1 cellular context compared by ENCODE assay signal in the genomic region with DNA sequence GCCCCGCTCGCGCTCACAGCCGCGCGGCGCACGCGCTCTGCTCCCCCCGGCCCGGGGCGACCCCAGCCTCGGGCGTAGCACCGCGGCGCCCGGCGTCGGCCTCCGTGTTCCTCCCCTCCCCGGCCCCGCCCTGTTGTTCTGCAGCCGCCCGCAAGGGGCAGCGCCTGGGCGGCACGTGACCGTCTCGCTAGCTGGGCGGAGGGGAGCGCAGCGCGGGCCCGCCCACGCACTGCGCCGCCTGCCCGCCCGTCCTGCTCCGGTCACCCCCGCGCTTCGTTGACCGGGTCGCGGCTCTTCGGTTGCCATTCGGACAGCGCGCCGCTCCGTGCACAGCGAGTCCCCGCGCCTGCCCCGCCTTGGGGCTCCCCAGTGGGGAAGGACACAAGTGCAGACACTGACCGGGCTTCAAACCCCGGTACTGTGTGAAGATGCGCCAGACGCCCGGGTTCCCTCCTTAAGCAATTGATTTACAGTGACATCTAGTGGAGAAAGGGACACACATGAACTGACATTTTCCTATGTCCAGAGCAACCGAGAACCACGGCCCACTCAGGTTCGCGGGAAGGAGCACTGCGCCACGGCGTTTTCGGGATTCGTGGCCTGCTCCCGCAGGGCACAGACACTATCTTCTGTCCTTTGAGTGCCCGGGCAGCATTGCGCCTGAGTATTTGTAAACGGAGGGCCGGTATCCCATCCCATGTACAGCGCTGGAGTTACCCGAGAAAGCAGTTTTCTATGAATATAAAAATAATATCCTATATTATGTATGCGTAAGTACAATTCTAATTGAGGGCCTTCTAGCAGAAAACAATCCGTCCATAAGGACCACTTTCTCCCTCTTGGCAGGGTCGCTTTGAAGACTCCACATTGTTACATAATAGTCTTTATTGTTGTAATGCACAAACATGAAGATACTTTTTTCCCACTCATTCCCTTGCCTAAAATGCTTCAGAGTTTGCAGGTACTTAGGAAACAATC.
TF ChIP-seq lines count a peak whose summit lies in the region.

No MANE protein-coding gene starts in this region.

TF ChIP-seq in K562, 482 proteins besides CTCF, POLR2A, EP300 and RAD21 (continued from another document and continues in another):
- peak; percentile 67; the same call in 1 of the 2 replicates for TF ChIP-seq AFF4 (CRISPR knock-in tag; IDR thresholded peaks at IDR 0.05)
- TF ChIP-seq MECOM (CRISPR knock-in tag; IDR thresholded peaks at IDR 0.05) = peak; percentile 96
- TF ChIP-seq FIP1L1 (IDR thresholded peaks at IDR 0.05; ENCODE audit: low read depth, low read length, poor library complexity, severe bottlenecking) = peak; percentile 74
- TF ChIP-seq MBD2 (IDR thresholded peaks at IDR 0.05; ENCODE audit: borderline replicate concordance, low read depth) = peak; percentile 18; the same call in 1 of the 2 replicates
- TF ChIP-seq ZNF174 (CRISPR knock-in tag; IDR thresholded peaks at IDR 0.05) = no peak
- TF ChIP-seq, protein P1, sequence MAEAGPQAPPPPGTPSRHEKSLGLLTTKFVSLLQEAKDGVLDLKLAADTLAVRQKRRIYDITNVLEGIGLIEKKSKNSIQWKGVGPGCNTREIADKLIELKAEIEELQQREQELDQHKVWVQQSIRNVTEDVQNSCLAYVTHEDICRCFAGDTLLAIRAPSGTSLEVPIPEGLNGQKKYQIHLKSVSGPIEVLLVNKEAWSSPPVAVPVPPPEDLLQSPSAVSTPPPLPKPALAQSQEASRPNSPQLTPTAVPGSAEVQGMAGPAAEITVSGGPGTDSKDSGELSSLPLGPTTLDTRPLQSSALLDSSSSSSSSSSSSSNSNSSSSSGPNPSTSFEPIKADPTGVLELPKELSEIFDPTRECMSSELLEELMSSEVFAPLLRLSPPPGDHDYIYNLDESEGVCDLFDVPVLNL (CRISPR knock-in tag; IDR thresholded peaks at IDR 0.05; ENCODE audit: low read depth) = peak; percentile 54; the same call in 1 of the 2 replicates
- peak; percentile 45 to 55; a peak in 1 of 4 replicates for TF ChIP-seq TEAD1 (CRISPR knock-in tag; IDR thresholded peaks at IDR 0.05)
- TF ChIP-seq MTA2 (IDR thresholded peaks at IDR 0.05; ENCODE audit: low read depth) = 0 out of 2 replicates have a peak, but pooled peaks have one; percentile 24
- TF ChIP-seq SRSF7 (optimal IDR thresholded peaks at IDR 0.05; ENCODE audit: low read depth, low read length) = no peak
- peak; percentile 77 for TF ChIP-seq FUS (optimal IDR thresholded peaks at IDR 0.05; ENCODE audit: low read depth, low read length)
- TF ChIP-seq, protein P2, sequence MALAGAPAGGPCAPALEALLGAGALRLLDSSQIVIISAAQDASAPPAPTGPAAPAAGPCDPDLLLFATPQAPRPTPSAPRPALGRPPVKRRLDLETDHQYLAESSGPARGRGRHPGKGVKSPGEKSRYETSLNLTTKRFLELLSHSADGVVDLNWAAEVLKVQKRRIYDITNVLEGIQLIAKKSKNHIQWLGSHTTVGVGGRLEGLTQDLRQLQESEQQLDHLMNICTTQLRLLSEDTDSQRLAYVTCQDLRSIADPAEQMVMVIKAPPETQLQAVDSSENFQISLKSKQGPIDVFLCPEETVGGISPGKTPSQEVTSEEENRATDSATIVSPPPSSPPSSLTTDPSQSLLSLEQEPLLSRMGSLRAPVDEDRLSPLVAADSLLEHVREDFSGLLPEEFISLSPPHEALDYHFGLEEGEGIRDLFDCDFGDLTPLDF (CRISPR knock-in tag; IDR thresholded peaks at IDR 0.05) = peak; percentile 86; the same call in 1 of the 2 replicates
- TF ChIP-seq FOXK2 (conservative IDR thresholded peaks at IDR 0.05 in 1 of 2, IDR thresholded peaks at IDR 0.05 in 1 of 2; ENCODE audit: low read depth in 2 of 2) = peak in 1 of 2 experiments; percentile 56; a peak in 2 of 4 replicates
- TF ChIP-seq NCOR1 (IDR thresholded peaks at IDR 0.05) = peak; percentile 70
- TF ChIP-seq PML (IDR thresholded peaks at IDR 0.05; ENCODE audit: low read length) = no peak
- peak; percentile 80; the same call in 1 of the 2 replicates for TF ChIP-seq MTA3 (IDR thresholded peaks at IDR 0.05; ENCODE audit: borderline replicate concordance)
- TF ChIP-seq TCF7 (IDR thresholded peaks at IDR 0.05; ENCODE audit: borderline replicate concordance) = 0 out of 2 replicates have a peak, but pooled peaks have one; percentile 28
- no peak for TF ChIP-seq TGIF2 (CRISPR knock-in tag; IDR thresholded peaks at IDR 0.05)
- peak; percentile 63; the same call in 1 of the 2 replicates for TF ChIP-seq EP400 (IDR thresholded peaks at IDR 0.05)
- no peak for TF ChIP-seq ZNF436 (CRISPR knock-in tag; IDR thresholded peaks at IDR 0.05)
- TF ChIP-seq GTF2B (IDR thresholded peaks at IDR 0.05; ENCODE audit: extremely low read depth, insufficient read length) = no peak
- peak in 1 of 2 experiments; percentile 91; a peak in 2 of 4 replicates for TF ChIP-seq HDAC1 (IDR thresholded peaks at IDR 0.05)
- TF ChIP-seq ATF7 (IDR thresholded peaks at IDR 0.05) = peak; percentile 87
- 0 out of 2 replicates have a peak, but pooled peaks have one; percentile 20 for TF ChIP-seq E2F3 (CRISPR knock-in tag; IDR thresholded peaks at IDR 0.05)
- peak; percentile 59; the same call in 1 of the 2 replicates for TF ChIP-seq DPF2 (IDR thresholded peaks at IDR 0.05)
- TF ChIP-seq ZNF41 (CRISPR knock-in tag; conservative IDR thresholded peaks at IDR 0.05) = 0 out of 2 replicates have a peak, but pooled peaks have one; percentile 11
- no peak for TF ChIP-seq PTTG1 (tag; IDR thresholded peaks at IDR 0.05; ENCODE audit: low read depth)
- TF ChIP-seq ZNF644 (tag; IDR thresholded peaks at IDR 0.05; ENCODE audit: low read depth) = peak; percentile 7; the same call in 1 of the 2 replicates
- peak; percentile 51; the same call in 1 of the 2 replicates for TF ChIP-seq BCOR (IDR thresholded peaks at IDR 0.05)
- peak; percentile 80 to 94 for TF ChIP-seq MNT (conservative IDR thresholded peaks at IDR 0.05)
- TF ChIP-seq ZBTB7A (IDR thresholded peaks at IDR 0.05; ENCODE audit: borderline replicate concordance, control insufficient read depth, low read depth, low read length) = peak; percentile 96
- TF ChIP-seq, protein P3, sequence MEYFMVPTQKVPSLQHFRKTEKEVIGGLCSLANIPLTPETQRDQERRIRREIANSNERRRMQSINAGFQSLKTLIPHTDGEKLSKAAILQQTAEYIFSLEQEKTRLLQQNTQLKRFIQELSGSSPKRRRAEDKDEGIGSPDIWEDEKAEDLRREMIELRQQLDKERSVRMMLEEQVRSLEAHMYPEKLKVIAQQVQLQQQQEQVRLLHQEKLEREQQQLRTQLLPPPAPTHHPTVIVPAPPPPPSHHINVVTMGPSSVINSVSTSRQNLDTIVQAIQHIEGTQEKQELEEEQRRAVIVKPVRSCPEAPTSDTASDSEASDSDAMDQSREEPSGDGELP (CRISPR knock-in tag; IDR thresholded peaks at IDR 0.05; ENCODE audit: borderline replicate concordance) = peak; percentile 70; the same call in 1 of the 2 replicates
- TF ChIP-seq, protein P4, sequence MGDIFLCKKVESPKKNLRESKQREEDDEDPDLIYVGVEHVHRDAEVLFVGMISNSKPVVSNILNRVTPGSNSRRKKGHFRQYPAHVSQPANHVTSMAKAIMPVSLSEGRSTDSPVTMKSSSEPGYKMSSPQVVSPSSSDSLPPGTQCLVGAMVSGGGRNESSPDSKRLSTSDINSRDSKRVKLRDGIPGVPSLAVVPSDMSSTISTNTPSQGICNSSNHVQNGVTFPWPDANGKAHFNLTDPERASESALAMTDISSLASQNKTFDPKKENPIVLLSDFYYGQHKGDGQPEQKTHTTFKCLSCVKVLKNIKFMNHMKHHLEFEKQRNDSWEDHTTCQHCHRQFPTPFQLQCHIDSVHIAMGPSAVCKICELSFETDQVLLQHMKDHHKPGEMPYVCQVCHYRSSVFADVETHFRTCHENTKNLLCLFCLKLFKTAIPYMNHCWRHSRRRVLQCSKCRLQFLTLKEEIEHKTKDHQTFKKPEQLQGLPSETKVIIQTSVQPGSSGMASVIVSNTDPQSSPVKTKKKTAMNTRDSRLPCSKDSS (IDR thresholded peaks at IDR 0.05; ENCODE audit: low read depth, partially characterized antibody) = no peak
- peak; percentile 67; the same call in 1 of the 2 replicates for TF ChIP-seq RNF2 (IDR thresholded peaks at IDR 0.05)
- TF ChIP-seq E2F5 (CRISPR knock-in tag; IDR thresholded peaks at IDR 0.05) = peak; percentile 53; the same call in 1 of the 2 replicates
- 0 out of 4 replicates have a peak, but pooled peaks of 1 of the 2 experiments have one; percentile 8 for TF ChIP-seq SRF (CRISPR knock-in tag; IDR thresholded peaks at IDR 0.05)
- no peak for TF ChIP-seq TAF7 (tag; IDR thresholded peaks at IDR 0.05)
- no peak for TF ChIP-seq ZNF24 (IDR thresholded peaks at IDR 0.05)
- no peak for TF ChIP-seq KLF6 (CRISPR knock-in tag; IDR thresholded peaks at IDR 0.05; ENCODE audit: borderline replicate concordance)
- peak; percentile 95 for TF ChIP-seq L3MBTL2 (IDR thresholded peaks at IDR 0.05)
- TF ChIP-seq NR2C2 (CRISPR knock-in tag; IDR thresholded peaks at IDR 0.05) = no peak
- peak; percentile 77 for TF ChIP-seq NR2C2 (tag; IDR thresholded peaks at IDR 0.05)
- no peak for TF ChIP-seq ZHX1 (conservative IDR thresholded peaks at IDR 0.05; ENCODE audit: low read length)
- TF ChIP-seq HDAC2 (IDR thresholded peaks at IDR 0.05) = peak; percentile 61; the same call in 1 of the 2 replicates
- TF ChIP-seq HDAC8 (tag; IDR thresholded peaks at IDR 0.05) = peak; percentile 75; the same call in 1 of the 2 replicates
